ENCODE assay signal across 8 cellular contexts in genomic region chr7:126700807-126701604, GRCh38.
DNase-seq lines count a peak whose midpoint lies in the region; ATAC-seq lines count a peak whose summit lies in the region.

No MANE protein-coding gene starts in this region.

- peak; percentile 89 for ATAC-seq in HG03342 (IDR thresholded peaks at IDR 0.05; ENCODE audit: unreplicated experiment)

- no peaks in the 10 kb centered on the region for H3K27me3 ChIP-seq in HAP-1 (ENCODE audit: low read depth)

- H3K4me3 ChIP-seq in HAP-1: no peak overlapping the region

- no peaks in the 10 kb centered on the region for H3K36me3 ChIP-seq in HAP-1 (replicated peaks)

- no peaks in the 10 kb centered on the region for H3K4me1 ChIP-seq in HAP-1

- in situ Hi-C loops in HAP-1 (cut with MboI; ENCODE audit: low sequenced_read_pairs): no loop called here

- H3K9me3 ChIP-seq in HAP-1: no peaks in the 10 kb centered on the region

- peak; percentile 82 for DNase-seq in COLO668 (lab: John Stamatoyannopoulos, UW; ENCODE audit: unreplicated experiment)
- peak; percentile 24 for DNase-seq in GM19240 (ENCODE audit: insufficient read length, low spot score)
- DNase-seq in NCI-H69 (lab: John Stamatoyannopoulos, UW): peak; percentile 95
- peak; percentile 29 to 44 for DNase-seq in activated CD4-positive, alpha-beta T cell treated with anti-CD3 and anti-CD28 coated beads, Interleukin-2, amount 50 U/mL, for 4 hours
- DNase-seq in germinal center (ENCODE audit: low spot score): peak; percentile 50
- peak; percentile 37 to 44 for DNase-seq in stimulated activated CD4-positive, alpha-beta T cell treated with anti-CD3 and anti-CD28 coated beads, Interleukin-15, amount 100 ng/mL, for 48 hours (ENCODE audit: low read depth in 2 of 2)
- no peak for DNase-seq in HAP-1 (ENCODE audit: low spot score in 2 of 2)

Comparison
In these comparisons a context has a peak if more than half of its experiments do, and no peak if none do; other contexts are left out.
1. DNase-seq: peak in COLO668 (single experiment), GM19240 (single experiment), NCI-H69 (single experiment), activated CD4-positive, alpha-beta T cell treated with anti-CD3 and anti-CD28 coated beads, Interleukin-2, amount 50 U/mL, for 4 hours (2 of 2), germinal center (single experiment) and stimulated activated CD4-positive, alpha-beta T cell treated with anti-CD3 and anti-CD28 coated beads, Interleukin-15, amount 100 ng/mL, for 48 hours (2 of 2); none in HAP-1 (0 of 2).